Comparison of ENCODE assay signal across 28 cellular contexts in genomic region chr2:97784953-97785352, GRCh38.
"Had no signal": no experiment of that assay in that cellular context is flagged by ENCODE, and none has a peak within 500 bp of the region (broad histone marks: within the 10 kb centered on the region; RNA-seq: fewer than 3 reads in every experiment).

No MANE protein-coding gene starts in this region.

- DNase-seq: activated CD4-positive, alpha-beta memory T cell treated with anti-CD3 and anti-CD28 coated beads for 36 hours; activated CD4-positive, alpha-beta T cell treated with anti-CD3 and anti-CD28 coated beads for 1 hour; activated CD8-positive, alpha-beta memory T cell treated with anti-CD3 and anti-CD28 coated beads, Interleukin-2, amount 10 ng/mL, durations not matched to agents 7 days and 5 days; activated CD8-positive, alpha-beta memory T cell treated with anti-CD3 and anti-CD28 coated beads, Interleukin-2, amount 50 U/mL, for 4 hours; activated CD8-positive, alpha-beta T cell treated with anti-CD3 and anti-CD28 coated beads, Interleukin-2, amount 10 ng/mL, durations not matched to agents 7 days and 5 days; activated effector memory CD4-positive, alpha-beta T cell treated with anti-CD3 and anti-CD28 coated beads, Interleukin-2, amount 50 U/mL, for 16 hours; activated naive CD4-positive, alpha-beta T cell treated with anti-CD3 and anti-CD28 coated beads for 36 hours; activated naive CD8-positive, alpha-beta T cell treated with anti-CD3 and anti-CD28 coated beads for 36 hours; activated naive CD8-positive, alpha-beta T cell treated with anti-CD3 and anti-CD28 coated beads, Interleukin-2, amount 50 U/mL, for 24 hours; activated T-cell treated with anti-CD3 and anti-CD28 coated beads, Interleukin-2, amount 50 U/mL, for 24 hours; adrenal gland; central memory CD4-positive, alpha-beta T cell; cerebellar nuclear complex; colonic mucosa; effector CD8-positive, alpha-beta T cell; esophagus squamous epithelium; foreskin melanocyte had no signal

- H3K4me1 ChIP-seq: ascending aorta, breast epithelium, colonic mucosa, esophagus squamous epithelium, gastroesophageal sphincter had no signal

- H3K4me1 Mint-ChIP-seq: activated CD8-positive, alpha-beta memory T cell treated with anti-CD3 and anti-CD28 coated beads, Interleukin-2, amount 10 ng/mL, durations not matched to agents 7 days and 5 days; activated naive CD4-positive, alpha-beta T cell treated with anti-CD3 and anti-CD28 coated beads, Interleukin-2, amount 50 U/mL, for 24 hours; activated naive CD8-positive, alpha-beta T cell treated with anti-CD3 and anti-CD28 coated beads for 36 hours; activated naive CD8-positive, alpha-beta T cell treated with anti-CD3 and anti-CD28 coated beads, Interleukin-2, amount 50 U/mL, for 24 hours; brain; WTC11 had no signal

- H3K9me3 ChIP-seq: adrenal gland, ascending aorta, breast epithelium, colonic mucosa, esophagus squamous epithelium, gastroesophageal sphincter had no signal

- H3K4me3 ChIP-seq: adrenal gland, ascending aorta, breast epithelium, cardiac muscle cell, colonic mucosa, esophagus squamous epithelium, gastroesophageal sphincter had no signal

- H3K27me3 Mint-ChIP-seq: activated CD4-positive, alpha-beta memory T cell treated with anti-CD3 and anti-CD28 coated beads for 36 hours; activated CD4-positive, alpha-beta T cell treated with anti-CD3 and anti-CD28 coated beads, Interleukin-2, amount 10 ng/mL, durations not matched to agents 24 days and 14 days; activated CD8-positive, alpha-beta memory T cell treated with anti-CD3 and anti-CD28 coated beads, Interleukin-2, amount 10 ng/mL, durations not matched to agents 7 days and 5 days; activated naive CD4-positive, alpha-beta T cell treated with anti-CD3 and anti-CD28 coated beads, Interleukin-2, amount 50 U/mL, for 24 hours; activated naive CD8-positive, alpha-beta T cell treated with anti-CD3 and anti-CD28 coated beads for 36 hours; activated naive CD8-positive, alpha-beta T cell treated with anti-CD3 and anti-CD28 coated beads, Interleukin-2, amount 50 U/mL, for 24 hours; activated T-cell treated with anti-CD3 and anti-CD28 coated beads, Interleukin-2, amount 50 U/mL, for 24 hours; brain had no signal

- H3K27me3 ChIP-seq: adrenal gland, ascending aorta, breast epithelium, cardiac muscle cell, colonic mucosa, esophagus squamous epithelium, gastroesophageal sphincter had no signal

- H3K9me3 Mint-ChIP-seq: activated CD4-positive, alpha-beta memory T cell treated with anti-CD3 and anti-CD28 coated beads for 36 hours; activated CD4-positive, alpha-beta T cell treated with anti-CD3 and anti-CD28 coated beads, Interleukin-2, amount 10 ng/mL, durations not matched to agents 24 days and 14 days; activated naive CD4-positive, alpha-beta T cell treated with anti-CD3 and anti-CD28 coated beads for 36 hours; activated naive CD4-positive, alpha-beta T cell treated with anti-CD3 and anti-CD28 coated beads, Interleukin-2, amount 50 U/mL, for 24 hours; activated naive CD8-positive, alpha-beta T cell treated with anti-CD3 and anti-CD28 coated beads for 36 hours; activated naive CD8-positive, alpha-beta T cell treated with anti-CD3 and anti-CD28 coated beads, Interleukin-2, amount 50 U/mL, for 24 hours; activated T-cell treated with anti-CD3 and anti-CD28 coated beads, Interleukin-2, amount 50 U/mL, for 24 hours; activated T-helper 2 cell treated with anti-CD3 and anti-CD28 coated beads, Interferon-gamma antibody, Interleukin-2, Interleukin-4, amounts not matched to agents 10 μg/mL and 5 μg/mL and 100 μg/mL, durations not matched to agents 14 hours and 24 hours and 36 hours; brain; WTC11 had no signal

- H3K4me3 Mint-ChIP-seq: activated CD4-positive, alpha-beta memory T cell treated with anti-CD3 and anti-CD28 coated beads for 36 hours; activated CD4-positive, alpha-beta T cell treated with anti-CD3 and anti-CD28 coated beads, Interleukin-2, amount 10 ng/mL, durations not matched to agents 24 days and 14 days; activated CD8-positive, alpha-beta memory T cell treated with anti-CD3 and anti-CD28 coated beads, Interleukin-2, amount 10 ng/mL, durations not matched to agents 7 days and 5 days; activated CD8-positive, alpha-beta T cell treated with anti-CD3 and anti-CD28 coated beads, Interleukin-2, amount 10 ng/mL, durations not matched to agents 7 days and 5 days; activated naive CD4-positive, alpha-beta T cell treated with anti-CD3 and anti-CD28 coated beads for 36 hours; activated naive CD4-positive, alpha-beta T cell treated with anti-CD3 and anti-CD28 coated beads, Interleukin-2, amount 50 U/mL, for 24 hours; activated naive CD8-positive, alpha-beta T cell treated with anti-CD3 and anti-CD28 coated beads for 36 hours; activated naive CD8-positive, alpha-beta T cell treated with anti-CD3 and anti-CD28 coated beads, Interleukin-2, amount 50 U/mL, for 24 hours; activated T-cell treated with anti-CD3 and anti-CD28 coated beads, Interleukin-2, amount 50 U/mL, for 24 hours; brain; WTC11 had no signal

- H3K36me3 Mint-ChIP-seq: WTC11 had no signal

- FAIRE-seq: endometrium had no signal

- H3K36me3 ChIP-seq: adrenal gland, breast epithelium, colonic mucosa had no signal

- ATAC-seq: activated CD8-positive, alpha-beta memory T cell treated with anti-CD3 and anti-CD28 coated beads, Interleukin-2, amount 10 ng/mL, durations not matched to agents 7 days and 5 days; activated CD8-positive, alpha-beta T cell treated with anti-CD3 and anti-CD28 coated beads, Interleukin-2, amount 10 ng/mL, durations not matched to agents 7 days and 5 days; activated naive CD8-positive, alpha-beta T cell treated with anti-CD3 and anti-CD28 coated beads, Interleukin-2, amount 50 U/mL, for 24 hours; gastroesophageal sphincter; WTC11 had no signal

- H3K27ac ChIP-seq: adrenal gland, ascending aorta, breast epithelium, cardiac muscle cell, epithelial cell of prostate, esophagus squamous epithelium, gastroesophageal sphincter had no signal
